ENCODE assay signal across 25 cellular contexts in genomic region chr15:75725719-75726607, GRCh38. TPM values are rescaled to one million over a fixed set of nuclear protein-coding genes. Genes with fewer than 3 reads are reported as not detected.
DNase-seq lines count a peak whose midpoint lies in the region; ATAC-seq, FAIRE-seq and TF ChIP-seq lines count a peak whose summit lies in the region.
"Had no signal": no experiment of that assay in that cellular context is flagged by ENCODE, and none has a peak within 500 bp of the region (broad histone marks: within the 10 kb centered on the region; RNA-seq: fewer than 3 reads in every experiment).

No MANE protein-coding gene starts in this region.

- no peak overlapping the region for H3K14ac ChIP-seq in H1 (ENCODE audit: insufficient read length)

- H2BK20ac ChIP-seq in H1 (ENCODE audit: low read length): no peak overlapping the region

- no peaks in the 10 kb centered on the region for H3K9me3 ChIP-seq in BLaER1
- no peaks in the 10 kb centered on the region for H3K9me3 ChIP-seq in H1 (ENCODE audit: insufficient read depth in 2 of 2, low read depth in 1 of 2, low read length in 1 of 2)
- no peaks in the 10 kb centered on the region for H3K9me3 ChIP-seq in osteoblast (ENCODE audit: low read depth, low read length)
- H3K9me3 ChIP-seq in testis: no peaks in the 10 kb centered on the region
- H3K9me3 ChIP-seq: ovary, right atrium auricular region had no signal

- no peak overlapping the region for H2AK5ac ChIP-seq in H1 (ENCODE audit: low read depth, low read length)

- TF ChIP-seq POLR2A in H1 (IDR thresholded peaks at IDR 0.05; ENCODE audit: control extremely low read depth in 1 of 2, low read depth in 2 of 2, low read length in 2 of 2) (no peak), testis (IDR thresholded peaks at IDR 0.05) (no peak)

- H3K27me3 ChIP-seq in BLaER1: no peaks in the 10 kb centered on the region
- no peaks in the 10 kb centered on the region; a peak in 3 of 7 replicates for H3K27me3 ChIP-seq in H1 (replicated peaks in 1 of 4; ENCODE audit: control insufficient read depth in 3 of 4, extremely low read depth in 1 of 4, insufficient read depth in 3 of 4, low read length in 3 of 4)
- no peaks in the 10 kb centered on the region for H3K27me3 ChIP-seq in osteoblast (ENCODE audit: insufficient read depth, low read length)
- H3K27me3 ChIP-seq in testis: no peaks in the 10 kb centered on the region
- H3K27me3 ChIP-seq: brain microvascular endothelial cell, hepatocyte, ovary, right atrium auricular region had no signal

- H3K4me1 ChIP-seq in BLaER1 (peaks cover 49% of the 10 kb centered on the region), H1 (replicated peaks in 1 of 4; ENCODE audit: control insufficient read depth in 3 of 4, insufficient read depth in 4 of 4, low read length in 3 of 4) (no peaks in the 10 kb centered on the region; a peak in 1 of 7 replicates), osteoblast (ENCODE audit: insufficient read depth, low read length) (peaks cover 10% of the 10 kb centered on the region), testis (peaks cover 7% of the 10 kb centered on the region)

- no peak overlapping the region for H3K56ac ChIP-seq in H1 (replicated peaks; ENCODE audit: insufficient read length, low read depth, low read length)

- H3K4me3 ChIP-seq in BLaER1 (no peak overlapping the region), H1 (ENCODE audit: extremely low read depth in 1 of 4, insufficient read depth in 2 of 4, low read depth in 3 of 4, low read length in 4 of 4) (no peak overlapping the region), osteoblast (ENCODE audit: insufficient read depth, low read length) (no peak overlapping the region), testis (no peak overlapping the region)
- H3K4me3 ChIP-seq: hepatocyte, lung, ovary, right atrium auricular region had no signal

- no peaks in the 10 kb centered on the region for H4K20me1 ChIP-seq in BLaER1
- peaks cover 0 to 2% of the 10 kb centered on the region in 2 experiments for H4K20me1 ChIP-seq in H1 (replicated peaks in 1 of 2; ENCODE audit: control insufficient read depth in 1 of 2, insufficient read depth in 2 of 2, low read length in 2 of 2)
- no peaks in the 10 kb centered on the region for H4K20me1 ChIP-seq in osteoblast (ENCODE audit: insufficient read depth, low read length)

- 0 out of 2 replicates have a peak overlapping the region, but pooled peaks have one; percentile 12 for H3K9ac ChIP-seq in BLaER1
- no peak overlapping the region for H3K9ac ChIP-seq in H1 (replicated peaks in 1 of 4; ENCODE audit: extremely low read depth in 1 of 4, low read depth in 3 of 4, low read length in 3 of 4)

- no peaks in the 10 kb centered on the region; the same call in 1 of the 2 replicates for H3K79me1 ChIP-seq in H1 (ENCODE audit: low read depth, low read length)

- no peak for ATAC-seq in HG02885 (IDR thresholded peaks at IDR 0.05; ENCODE audit: poor library complexity, unreplicated experiment)
- ATAC-seq: effector memory CD8-positive, alpha-beta T cell; esophagus mucosa; SK-N-SH treated with all-trans-retinoic acid at 6 μM for 48 hours had no signal

- H3K27ac ChIP-seq in BLaER1 (peak overlapping the region; percentile 40; the same call in 1 of the 2 replicates), H1 (ENCODE audit: low read depth, low read length) (no peak overlapping the region), osteoblast (ENCODE audit: low read depth, low read length) (no peak overlapping the region), testis (no peak overlapping the region)
- H3K27ac ChIP-seq: brain microvascular endothelial cell, hepatocyte, ovary, right atrium auricular region had no signal

- H2AFZ ChIP-seq in H1 (ENCODE audit: low read length) (no peak overlapping the region), osteoblast (ENCODE audit: low read length) (no peak overlapping the region)
- H2AFZ ChIP-seq: hepatocyte had no signal

- TF ChIP-seq RAD21 in H1 (IDR thresholded peaks at IDR 0.05 in 1 of 2, conservative IDR thresholded peaks at IDR 0.05 in 1 of 2; ENCODE audit: low read depth in 2 of 2, low read length in 2 of 2): no peak

- in situ Hi-C loops in GM13977 (cut with MboI; ENCODE audit: low pct_unique_long_range_greater_than_20kb, low sequenced_read_pairs, unreplicated experiment): no loop called here

- H2BK120ac ChIP-seq in H1 (replicated peaks; ENCODE audit: low read depth, low read length): no peak overlapping the region

- H3K4ac ChIP-seq in H1 (replicated peaks; ENCODE audit: insufficient read length, low read depth, low read length): no peak overlapping the region

- no peak overlapping the region for H4K8ac ChIP-seq in H1 (ENCODE audit: extremely low read depth, insufficient read depth, low read length)

- FAIRE-seq in H1 (lab: Jason Lieb, UNC): no peak
- FAIRE-seq: colon, frontal cortex, RCC 7860 had no signal

- H3K79me2 ChIP-seq in H1 (ENCODE audit: control insufficient read depth in 1 of 2, insufficient read depth in 2 of 2, low read length in 2 of 2) (no peaks in the 10 kb centered on the region), osteoblast (ENCODE audit: insufficient read depth, low read length) (no peaks in the 10 kb centered on the region)
- H3K79me2 ChIP-seq: hepatocyte had no signal

- no peak for TF ChIP-seq CTCF in GM13977 (IDR thresholded peaks at IDR 0.05; ENCODE audit: extremely low read depth, insufficient read depth, missing control alignments)
- TF ChIP-seq CTCF in H1 (IDR thresholded peaks at IDR 0.05; ENCODE audit: control extremely low read depth in 1 of 3, insufficient read depth in 1 of 3, low read depth in 1 of 3, low read length in 3 of 3): no peak
- no peak for TF ChIP-seq CTCF in osteoblast (IDR thresholded peaks at IDR 0.05; ENCODE audit: extremely low read depth, low read depth, low read length)
- TF ChIP-seq CTCF in testis (IDR thresholded peaks at IDR 0.05): no peak

- DNase-seq in GM13977 (ENCODE audit: low spot score) (peak; percentile 13), H1 (ENCODE audit: low read depth in 1 of 2, low spot score in 2 of 2) (no peak), osteoblast (ENCODE audit: insufficient read length, low spot score, missing footprints) (peak; percentile 55), GM19238 (ENCODE audit: insufficient read length, low spot score) (no peak), testis (no peak)
- DNase-seq: activated CD4-positive, alpha-beta T cell treated with anti-CD3 and anti-CD28 coated beads, Interleukin-2, amount 50 U/mL, for 48 hours; activated gamma-delta T cell; brain microvascular endothelial cell; DMS79 treated with DMSO at 0.1 percent for 48 hours; effector memory CD8-positive, alpha-beta T cell; NCI-H1417; NCI-H510A treated with DMSO at 0.1 percent for 48 hours; stimulated activated CD4-positive, alpha-beta T cell treated with anti-CD3 and anti-CD28 coated beads, Interleukin-15, amount 100 ng/mL, for 24 hours had no signal

- TF ChIP-seq EP300 in H1 (IDR thresholded peaks at IDR 0.05; ENCODE audit: borderline replicate concordance in 1 of 2, low read depth in 2 of 2, low read length in 2 of 2): no peak

- no peak overlapping the region for H3K18ac ChIP-seq in H1 (ENCODE audit: extremely low read depth, low read length)

- H3K4me2 ChIP-seq in BLaER1: peak overlapping the region; percentile 71
- no peak overlapping the region for H3K4me2 ChIP-seq in H1 (ENCODE audit: insufficient read depth in 1 of 2, low read depth in 2 of 2, low read length in 2 of 2)
- H3K4me2 ChIP-seq in osteoblast (ENCODE audit: insufficient read depth, low read length): no peak overlapping the region
- H3K4me2 ChIP-seq: hepatocyte had no signal

- H4K5ac ChIP-seq in H1 (ENCODE audit: insufficient read length, low read depth, low read length): no peak overlapping the region

- no peak overlapping the region for H4K91ac ChIP-seq in H1 (replicated peaks; ENCODE audit: insufficient read length, low read length)

- H2BK5ac ChIP-seq in H1 (ENCODE audit: low read depth, low read length): no peak overlapping the region

- no peak overlapping the region for H2BK12ac ChIP-seq in H1 (ENCODE audit: low read depth, low read length)

- no peak overlapping the region for H3K23ac ChIP-seq in H1 (ENCODE audit: insufficient read length)

- intact Hi-C loops in testis (cut with DNase I; ENCODE audit: low total_unique reads): no loop called here

- WGBS in H1 (ENCODE audit: extremely low coverage in 1 of 2, insufficient coverage in 1 of 2, insufficient read length in 1 of 2, insufficient replicate concordance in 2 of 2, low coverage in 1 of 2, low lambda C conversion rate in 2 of 2, missing lambda C conversion rate in 1 of 2), 2 experiments: 93% methylated on average over 11 of the region's 11 CpGs; no CpG with 5 or more reads in 1 of the 2 experiments
- WGBS in testis, 2 donors: 78 to 91% methylated on average over 11 of the region's 11 CpGs

- CTCF ChIA-PET in H1 (lab: Charles Lee; ENCODE audit: partially characterized antibody): interaction anchor here (1.1 to 15.3 kb wide), 6 partner anchors 13 to 86 kb away, joined by 3 to 224 read pairs (median 10); partner anchors contain the start of gene CSPG4

- H2BK15ac ChIP-seq in H1 (ENCODE audit: low read length): no peak overlapping the region

- no peaks in the 10 kb centered on the region for H3K36me3 ChIP-seq in BLaER1
- H3K36me3 ChIP-seq in H1 (ENCODE audit: control insufficient read depth in 2 of 4, insufficient read depth in 4 of 4, low read length in 3 of 4): no peaks in the 10 kb centered on the region
- no peaks in the 10 kb centered on the region for H3K36me3 ChIP-seq in osteoblast (ENCODE audit: insufficient read depth, low read length)
- H3K36me3 ChIP-seq in testis (ENCODE audit: low read depth, missing control alignments): no peaks in the 10 kb centered on the region
- H3K36me3 ChIP-seq: brain microvascular endothelial cell, ovary, right atrium auricular region had no signal

- H3K23me2 ChIP-seq in H1 (ENCODE audit: low read depth, low read length): no peaks in the 10 kb centered on the region

- POLR2A ChIA-PET in H1 (lab: Charles Lee; ENCODE audit: partially characterized antibody): interaction anchor here (0.9 to 1.2 kb wide), 2 partner anchors 12 to 83 kb away, joined by 3 read pairs; no protein-coding TSS in a partner anchor

TF ChIP-seq in H1, 55 proteins besides CTCF, POLR2A, EP300 and RAD21:
- TF ChIP-seq CREB1 (IDR thresholded peaks at IDR 0.05) (peak; percentile 58), BCL11A (IDR thresholded peaks at IDR 0.05; ENCODE audit: low read depth in 2 of 2, low read length in 2 of 2) (no peak)

RNA-seq across cellular contexts. Expression of gene CSPG4, which starts 13.3 kb away (rescaled TPM):
- total RNA-seq in H1 (2021; fragmentation: NEBNext Ultra II Directional; extraction: Animal tissue kit (Norgen Biotek cat#: 25700)): 3.0 and 3.2 TPM in 2 replicates
- polyA plus RNA-seq in H1 (2011; rRNA removed) (1.4 and 1.9 TPM in 2 replicates), testis (ENCODE audit: insufficient read depth, low read depth, low replicate concordance) (4.4 TPM)
- 1.0 TPM for polyA plus RNA-seq in H1 (2011; cell fraction: cytosol; rRNA removed)
- 4.7 TPM for polyA plus RNA-seq in H1 (2011; cell fraction: nucleus; rRNA removed)
- 1.5 to 3.6 TPM (median 2.6 TPM) in 4 replicates for polyA plus RNA-seq in H1 (2012, experiment 1 of 2)
- 1.6 TPM for polyA plus RNA-seq in H1 (2012, experiment 2 of 2)
- polyA plus RNA-seq in H1 (2013, experiment 1 of 2): 3.1 TPM
- polyA plus RNA-seq in H1 (2013, experiment 2 of 2): 2.0 TPM
- polyA minus RNA-seq in H1 (2011; rRNA and poly(A)+ RNA removed): 2.5 and 3.3 TPM in 2 replicates
- 2.3 TPM for polyA minus RNA-seq in H1 (2011; cell fraction: cytosol; rRNA and poly(A)+ RNA removed)
- polyA minus RNA-seq in H1 (2011; cell fraction: nucleus; rRNA and poly(A)+ RNA removed): 3.6 TPM
- total RNA-seq in osteoblast (11.5 and 20.3 TPM in 2 replicates), testis (1 to 10 TPM; 5.2 to 6.5 TPM)
- total RNA-seq: CD8-positive, alpha-beta memory T cell had no signal
- polyA plus RNA-seq: CD8-positive, alpha-beta memory T cell had no signal

Comparison
In these comparisons a context has a peak if more than half of its experiments do, and no peak if none do; other contexts are left out.
1. DNase-seq: peak in GM13977 (single experiment) and osteoblast (single experiment); none in H1 (0 of 2), GM19238 (single experiment) and testis (single experiment).